ENCODE assay signal across 26 cellular contexts in the genomic region with DNA sequence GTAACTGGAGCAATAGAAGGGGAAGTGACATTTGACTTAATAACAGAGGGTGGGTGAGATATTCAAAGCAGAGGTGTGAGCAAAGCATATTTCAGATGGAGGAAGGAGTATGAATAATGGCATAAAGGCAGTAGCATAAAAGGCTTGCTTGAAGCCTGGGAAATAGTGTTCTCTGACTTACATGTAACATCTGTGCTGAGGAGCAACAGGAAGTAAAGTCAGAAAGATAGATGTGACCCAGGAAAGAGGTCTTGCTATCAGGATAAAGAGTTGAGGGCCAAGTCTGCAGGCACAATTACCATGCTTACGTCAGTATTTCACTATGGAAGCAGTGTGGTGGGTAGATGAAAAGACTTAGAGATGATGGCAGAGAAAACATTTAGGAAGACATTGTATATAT.
"Had no signal": no experiment of that assay in that cellular context is flagged by ENCODE, and none has a peak within 500 bp of the region (broad histone marks: within the 10 kb centered on the region; RNA-seq: fewer than 3 reads in every experiment).

No MANE protein-coding gene starts in this region.

- H3K9ac ChIP-seq: neural progenitor cell had no signal

- H3K36me3 ChIP-seq: neural progenitor cell, ovary, uterus had no signal

- ATAC-seq: left cardiac atrium; left lobe of liver; left ventricle myocardium superior; lower lobe of right lung; natural killer cell; right lobe of liver; stimulated activated memory B cell treated with anti-CD40 and anti-IgM and Interleukin-4, amounts not matched to agents 10 μg/mL and 1 μg/mL and 100 μg/mL, for 72 hours; stimulated activated naive CD8-positive, alpha-beta T cell treated with anti-CD3 and anti-CD28 coated beads, Interleukin-15, amount 100 ng/mL, for 72 hours had no signal

- H3K9me3 ChIP-seq: lower lobe of right lung, ovary, right atrium auricular region, right lobe of liver, tibial nerve, uterus had no signal

- H3K4me1 ChIP-seq: uterus had no signal

- H3K27me3 ChIP-seq: neural progenitor cell, ovary, right atrium auricular region, right lobe of liver, tibial nerve, uterus had no signal

- H3K4me2 ChIP-seq: neural progenitor cell, smooth muscle cell had no signal

- H3K4me3 ChIP-seq: lower lobe of right lung, neural progenitor cell, ovary, right atrium auricular region, right lobe of liver, smooth muscle cell, tibial nerve, uterus had no signal

- H2AFZ ChIP-seq: neural progenitor cell had no signal

- H3K27ac ChIP-seq: lower lobe of right lung, neural progenitor cell, ovary, right atrium auricular region, right lobe of liver, tibial nerve, uterus had no signal

- FAIRE-seq: keratinocyte had no signal

- DNase-seq: kidney glomerular epithelial cell; left cardiac atrium; left ventricle myocardium superior; lower lobe of right lung; mammary epithelial cell; mesenchymal stem cell; naive B cell; natural killer cell; nephron progenitor cell; ovary; right lobe of liver; stimulated activated CD4-positive, alpha-beta T cell treated with anti-CD3 and anti-CD28 coated beads, Interleukin-1b, Interleukin-23, amount 100 ng/mL, for 48 hours; stimulated activated CD4-positive, alpha-beta T cell treated with anti-CD3 and anti-CD28 coated beads, Interleukin-2, amount 100 ng/mL, for 48 hours; stimulated activated CD4-positive, alpha-beta T cell treated with anti-CD3 and anti-CD28 coated beads, Interleukin-4, amount 100 ng/mL, for 4 hours; stimulated activated CD8-positive, alpha-beta memory T cell treated with anti-CD3 and anti-CD28 coated beads, Interleukin-4, amount 100 ng/mL, for 48 hours; stimulated activated naive CD4-positive, alpha-beta T cell treated with Interleukin-2 at 50 U/mL for 16 hours; stimulated activated naive CD8-positive, alpha-beta T cell treated with anti-CD3 and anti-CD28 coated beads, Interleukin-15, amount 100 ng/mL, for 72 hours; substantia nigra; uterus had no signal
